1 cellular context compared by ENCODE assay signal in the genomic region with DNA sequence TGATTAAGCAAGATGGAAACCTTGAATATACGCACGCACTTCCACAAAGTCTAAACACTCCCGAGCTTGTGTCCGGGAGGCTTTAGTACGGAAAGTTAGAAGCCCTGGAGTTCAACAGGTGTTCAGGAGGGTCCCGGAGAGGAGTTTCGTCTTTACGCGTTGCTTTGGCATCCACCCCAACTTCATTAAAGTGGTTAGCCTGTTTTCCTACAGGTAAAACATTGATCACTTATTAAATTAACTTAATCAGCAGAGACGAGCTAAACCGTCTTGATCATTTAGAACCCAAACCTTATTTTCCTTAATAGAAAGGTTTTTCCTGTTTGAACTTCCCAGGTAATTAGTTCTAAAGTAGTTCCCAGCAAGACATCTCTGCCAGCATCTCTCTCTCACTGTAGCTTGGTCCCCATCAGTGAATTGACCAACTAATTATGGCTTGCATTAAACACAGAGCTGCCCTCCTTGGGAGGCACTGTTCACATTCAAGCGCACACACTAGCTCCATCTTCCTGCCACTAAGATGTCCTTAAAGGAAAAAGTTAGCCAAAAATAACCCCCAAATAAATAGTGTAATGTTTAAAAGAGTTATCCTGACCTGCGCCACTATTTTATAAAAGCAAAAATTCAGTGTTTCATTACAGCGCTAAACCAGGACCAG.
TF ChIP-seq lines count a peak whose summit lies in the region.

No MANE protein-coding gene starts in this region.

TF ChIP-seq in liver, 16 proteins besides CTCF, POLR2A, EP300 and RAD21 (continued from another document):
- TF ChIP-seq, protein P1, sequence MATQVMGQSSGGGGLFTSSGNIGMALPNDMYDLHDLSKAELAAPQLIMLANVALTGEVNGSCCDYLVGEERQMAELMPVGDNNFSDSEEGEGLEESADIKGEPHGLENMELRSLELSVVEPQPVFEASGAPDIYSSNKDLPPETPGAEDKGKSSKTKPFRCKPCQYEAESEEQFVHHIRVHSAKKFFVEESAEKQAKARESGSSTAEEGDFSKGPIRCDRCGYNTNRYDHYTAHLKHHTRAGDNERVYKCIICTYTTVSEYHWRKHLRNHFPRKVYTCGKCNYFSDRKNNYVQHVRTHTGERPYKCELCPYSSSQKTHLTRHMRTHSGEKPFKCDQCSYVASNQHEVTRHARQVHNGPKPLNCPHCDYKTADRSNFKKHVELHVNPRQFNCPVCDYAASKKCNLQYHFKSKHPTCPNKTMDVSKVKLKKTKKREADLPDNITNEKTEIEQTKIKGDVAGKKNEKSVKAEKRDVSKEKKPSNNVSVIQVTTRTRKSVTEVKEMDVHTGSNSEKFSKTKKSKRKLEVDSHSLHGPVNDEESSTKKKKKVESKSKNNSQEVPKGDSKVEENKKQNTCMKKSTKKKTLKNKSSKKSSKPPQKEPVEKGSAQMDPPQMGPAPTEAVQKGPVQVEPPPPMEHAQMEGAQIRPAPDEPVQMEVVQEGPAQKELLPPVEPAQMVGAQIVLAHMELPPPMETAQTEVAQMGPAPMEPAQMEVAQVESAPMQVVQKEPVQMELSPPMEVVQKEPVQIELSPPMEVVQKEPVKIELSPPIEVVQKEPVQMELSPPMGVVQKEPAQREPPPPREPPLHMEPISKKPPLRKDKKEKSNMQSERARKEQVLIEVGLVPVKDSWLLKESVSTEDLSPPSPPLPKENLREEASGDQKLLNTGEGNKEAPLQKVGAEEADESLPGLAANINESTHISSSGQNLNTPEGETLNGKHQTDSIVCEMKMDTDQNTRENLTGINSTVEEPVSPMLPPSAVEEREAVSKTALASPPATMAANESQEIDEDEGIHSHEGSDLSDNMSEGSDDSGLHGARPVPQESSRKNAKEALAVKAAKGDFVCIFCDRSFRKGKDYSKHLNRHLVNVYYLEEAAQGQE (IDR thresholded peaks at IDR 0.05) = no peak
- TF ChIP-seq RXRA (IDR thresholded peaks at IDR 0.05) (no peak), EGR1 (IDR thresholded peaks at IDR 0.05; ENCODE audit: low read depth in 2 of 2) (no peak), FOXA1 (IDR thresholded peaks at IDR 0.05) (no peak), YY1 (IDR thresholded peaks at IDR 0.05) (no peak)
